Comparison of ENCODE assay signal across 1 cellular context in genomic region chr11:69293087-69293486, GRCh38.
TF ChIP-seq lines count a peak whose summit lies in the region.

No MANE protein-coding gene starts in this region.

TF ChIP-seq in HepG2, 621 proteins besides CTCF, POLR2A, EP300 and RAD21 (continued from another document):
- TF ChIP-seq ZKSCAN1 (IDR thresholded peaks at IDR 0.05; ENCODE audit: low read length) (0 out of 2 replicates have a peak, but pooled peaks have one; percentile 32), KLF15 (CRISPR knock-in tag; IDR thresholded peaks at IDR 0.05; ENCODE audit: borderline replicate concordance) (no peak)
